ENCODE assay signal across 8 cellular contexts in genomic region chr3:124558898-124559649, GRCh38.
A peak's percentile ranks its signal among the peaks of the same experiment; 100 is the strongest.
DNase-seq lines count a peak whose midpoint lies in the region.

No MANE protein-coding gene starts in this region.

- H3K27me3 Mint-ChIP-seq in CD8-positive, alpha-beta memory T cell: peaks cover 21 to 56% of the 10 kb centered on the region in 2 donors

- POLR2A ChIA-PET in CD8-positive, alpha-beta memory T cell (lab: Charles Lee): no interaction called here

- peak overlapping the region; percentile 17 for H3K4me2 ChIP-seq in skeletal muscle satellite cell (ENCODE audit: low read length)

- H3K9me3 Mint-ChIP-seq in CD8-positive, alpha-beta memory T cell: no peaks in the 10 kb centered on the region

- CTCF ChIA-PET in CD8-positive, alpha-beta memory T cell (lab: Charles Lee): interaction anchor here (0.6 to 9.4 kb wide), 12 partner anchors 8 to 710 kb away, joined by 3 to 79 read pairs (median 7); no protein-coding TSS in a partner anchor

- H3K4me3 ChIP-seq in skeletal muscle satellite cell (ENCODE audit: low read length): no peak overlapping the region
- H3K4me3 ChIP-seq in CD8-positive, alpha-beta memory T cell (ENCODE audit: low read length): no peak overlapping the region

- H3K9ac ChIP-seq in skeletal muscle satellite cell (ENCODE audit: low read depth, low read length): no peak overlapping the region

- H3K4me3 Mint-ChIP-seq in CD8-positive, alpha-beta memory T cell: peak overlapping the region in 1 of 7 donors; percentile 20

- no peaks in the 10 kb centered on the region for H3K36me3 ChIP-seq in skeletal muscle satellite cell (ENCODE audit: insufficient read depth, low read length)
- no peaks in the 10 kb centered on the region for H3K36me3 ChIP-seq in CD8-positive, alpha-beta memory T cell (ENCODE audit: insufficient read depth, low read length)

- H3K27ac Mint-ChIP-seq in CD8-positive, alpha-beta memory T cell: no peak overlapping the region

- H3K27ac ChIP-seq in CD8-positive, alpha-beta memory T cell (ENCODE audit: low read depth, low read length): no peak overlapping the region

- DNase-seq in AG08395 (ENCODE audit: low spot score) (peak; percentile 88), NCI-H1092 (lab: John Stamatoyannopoulos, UW) (peak; percentile 58), amniotic stem cell (lab: John Stamatoyannopoulos, UW) (peak; percentile 91), hepatic stellate cell (ENCODE audit: low spot score) (peak; percentile 77), NCI-H187 (lab: John Stamatoyannopoulos, UW) (no peak), NCI-H1048 (lab: John Stamatoyannopoulos, UW) (no peak)
- no peak for DNase-seq in CD8-positive, alpha-beta memory T cell

- H3K36me3 Mint-ChIP-seq in CD8-positive, alpha-beta memory T cell: no peaks in the 10 kb centered on the region

- peaks cover 17% of the 10 kb centered on the region for H3K27me3 ChIP-seq in skeletal muscle satellite cell (ENCODE audit: control insufficient read depth, insufficient read depth, low read length)
- no peaks in the 10 kb centered on the region for H3K27me3 ChIP-seq in CD8-positive, alpha-beta memory T cell (ENCODE audit: insufficient read depth, low read length, poor library complexity, severe bottlenecking)

- H3K9me3 ChIP-seq in skeletal muscle satellite cell (replicated peaks; ENCODE audit: low read length): no peaks in the 10 kb centered on the region
- H3K9me3 ChIP-seq in CD8-positive, alpha-beta memory T cell (ENCODE audit: low read length): no peaks in the 10 kb centered on the region

- peaks cover 29% of the 10 kb centered on the region for H3K4me1 ChIP-seq in skeletal muscle satellite cell (ENCODE audit: control insufficient read depth, insufficient read depth, low read length)
- no peaks in the 10 kb centered on the region for H3K4me1 ChIP-seq in CD8-positive, alpha-beta memory T cell (ENCODE audit: insufficient read depth, low read length)

- no peaks in the 10 kb centered on the region for H3K4me1 Mint-ChIP-seq in CD8-positive, alpha-beta memory T cell

Comparison
In these comparisons a context has a peak if more than half of its experiments do, and no peak if none do; other contexts are left out.
1. DNase-seq: peak in AG08395 (single experiment), NCI-H1092 (single experiment), amniotic stem cell (single experiment) and hepatic stellate cell (single experiment); none in NCI-H187 (0 of 2), CD8-positive, alpha-beta memory T cell (0 of 5) and NCI-H1048 (single experiment).